In genomic region chr5:76074487-76074886, GRCh38 we compare ENCODE assay signal across 8 cellular contexts. TPM values are rescaled to one million over a fixed set of nuclear protein-coding genes. Genes with fewer than 3 reads are reported as not detected.
DNase-seq lines count a peak whose midpoint lies in the region; ATAC-seq and TF ChIP-seq lines count a peak whose summit lies in the region.

No MANE protein-coding gene starts in this region.

- H3K4me1 ChIP-seq in BE2C = no peaks in the 10 kb centered on the region

- H3K4me3 ChIP-seq in BE2C (ENCODE audit: low read depth, low read length) = no peak overlapping the region

- TF ChIP-seq CTCF in BE2C (IDR thresholded peaks at IDR 0.05; ENCODE audit: low read depth, low read length) (peak; percentile 49), VCaP (conservative IDR thresholded peaks at IDR 0.05) (peak; percentile 89)

- H3K9me3 ChIP-seq in BE2C = no peaks in the 10 kb centered on the region

- no peaks in the 10 kb centered on the region for H3K36me3 ChIP-seq in BE2C

- peak; percentile 61 for ATAC-seq in GM21723 (IDR thresholded peaks at IDR 0.05; ENCODE audit: unreplicated experiment)

- DNase-seq in BE2C (no peak), iPS-NIHi11 (ENCODE audit: low spot score) (peak; percentile 43), NCI-H226 (no peak), A172 (ENCODE audit: low spot score) (no peak), middle frontal gyrus (ENCODE audit: extremely low spot score, low spot score) (no peak), activated gamma-delta T cell treated with Interleukin-2 at 50 U/mL for 16 hours (no peak)

- H3K27ac ChIP-seq in VCaP = no peak overlapping the region

- no peaks in the 10 kb centered on the region for H3K27me3 ChIP-seq in BE2C

RNA-seq across cellular contexts. Expression of gene SV2C, which starts 8.7 kb away (rescaled TPM):
- 0.43 TPM for polyA plus RNA-seq in BE2C (2012; ENCODE audit: insufficient read depth, insufficient read length, low read depth)
- total RNA-seq in A172 (2014; rRNA removed; shearing (Covaris generic)) = not detected in 2 replicates
